ENCODE assay signal across 22 cellular contexts in genomic region chr16:3554351-3554928, GRCh38. TPM values are rescaled to one million over a fixed set of nuclear protein-coding genes. Genes with fewer than 3 reads are reported as not detected.
DNase-seq lines count a peak whose midpoint lies in the region; ATAC-seq and TF ChIP-seq lines count a peak whose summit lies in the region.
"Had no signal": no experiment of that assay in that cellular context is flagged by ENCODE, and none has a peak within 500 bp of the region (broad histone marks: within the 10 kb centered on the region; RNA-seq: fewer than 3 reads in every experiment).

No MANE protein-coding gene starts in this region.

- intact Hi-C loops in naive thymus-derived CD4-positive, alpha-beta T cell (cut with micrococcal nuclease) = no loop called here

- CTCF ChIA-PET in naive thymus-derived CD4-positive, alpha-beta T cell (lab: Charles Lee) = no interaction called here

- H3K4me1 ChIP-seq in DOHH2 (ENCODE audit: control insufficient read depth, low read length) (peaks cover 32% of the 10 kb centered on the region), HUES48 (ENCODE audit: control insufficient read depth, insufficient read depth, low read length) (peaks cover 17% of the 10 kb centered on the region)
- H3K4me1 ChIP-seq in naive thymus-derived CD4-positive, alpha-beta T cell (ENCODE audit: control insufficient read depth in 2 of 2, insufficient read depth in 2 of 2, low read length in 2 of 2) = no peaks in the 10 kb centered on the region

- no peak overlapping the region for H3K4me3 ChIP-seq in DOHH2 (ENCODE audit: low read length)
- H3K4me3 ChIP-seq in HUES48 (ENCODE audit: low read depth, low read length) = no peak overlapping the region
- H3K4me3 ChIP-seq in naive thymus-derived CD4-positive, alpha-beta T cell (ENCODE audit: low read length) = no peak overlapping the region
- H3K4me3 ChIP-seq: BLaER1 treated with 17β-estradiol and CSF1 and Interleukin-3, amounts not matched to agents 10 nM and 100 nM; HAP-1; SK-N-MC had no signal

- H3F3A ChIP-seq in DOHH2 (ENCODE audit: control insufficient read depth, insufficient read depth) = peaks cover 11% of the 10 kb centered on the region

- H3K27ac ChIP-seq in DOHH2 (ENCODE audit: low read depth, low read length) = peak overlapping the region; percentile 74
- peak overlapping the region; percentile 83 for H3K27ac ChIP-seq in HUES48 (ENCODE audit: low read depth, low read length)
- peak overlapping the region; percentile 39 for H3K27ac ChIP-seq in naive thymus-derived CD4-positive, alpha-beta T cell (ENCODE audit: low read depth, low read length)
- H3K27ac ChIP-seq: BLaER1 treated with 17β-estradiol and CSF1 and Interleukin-3, amounts not matched to agents 10 nM and 100 nM; SK-N-MC had no signal

- H3K9ac ChIP-seq in HUES48 (ENCODE audit: low read depth, low read length) = no peak overlapping the region
- H3K9ac ChIP-seq: BLaER1 treated with 17β-estradiol and CSF1 and Interleukin-3, amounts not matched to agents 10 nM and 100 nM had no signal

- H3K4me3 Mint-ChIP-seq in central memory CD8-positive, alpha-beta T cell = no peak overlapping the region
- H3K4me3 Mint-ChIP-seq in naive thymus-derived CD4-positive, alpha-beta T cell = no peak overlapping the region

- POLR2A ChIA-PET in naive thymus-derived CD4-positive, alpha-beta T cell (lab: Charles Lee) = no interaction called here

- H3K36me3 ChIP-seq in DOHH2 (ENCODE audit: control insufficient read depth, low read length) (peaks cover 84% of the 10 kb centered on the region), HUES48 (ENCODE audit: control insufficient read depth, insufficient read depth, low read length) (no peaks in the 10 kb centered on the region)
- H3K36me3 ChIP-seq in naive thymus-derived CD4-positive, alpha-beta T cell (ENCODE audit: control insufficient read depth in 2 of 3, insufficient read depth in 3 of 3, low read length in 3 of 3) = peaks cover 35 to 92% (median 47%) of the 10 kb centered on the region in 3 experiments
- H3K36me3 ChIP-seq: HAP-1 had no signal

- H3K9me2 ChIP-seq in DOHH2 (replicated peaks; ENCODE audit: control insufficient read depth, low read length) = no peaks in the 10 kb centered on the region; the same call in 1 of the 2 replicates

- no peak for TF ChIP-seq CTCF in DOHH2 (IDR thresholded peaks at IDR 0.05; ENCODE audit: low read depth, low read length, poor library complexity, severe bottlenecking)

- H3K36me3 Mint-ChIP-seq in central memory CD8-positive, alpha-beta T cell (ENCODE audit: insufficient read depth) = peaks cover 78% of the 10 kb centered on the region
- peaks cover 25 to 53% (median 31%) of the 10 kb centered on the region in 5 donors for H3K36me3 Mint-ChIP-seq in naive thymus-derived CD4-positive, alpha-beta T cell

- H3K27me3 ChIP-seq in DOHH2 (ENCODE audit: control insufficient read depth, low read length) (no peaks in the 10 kb centered on the region), HUES48 (ENCODE audit: control insufficient read depth, insufficient read depth, low read length) (0 out of 2 replicates have a peak, but pooled peaks cover 6% of the 10 kb centered on the region)
- no peaks in the 10 kb centered on the region for H3K27me3 ChIP-seq in naive thymus-derived CD4-positive, alpha-beta T cell (ENCODE audit: control insufficient read depth in 2 of 2, insufficient read depth in 2 of 2, low read length in 2 of 2)
- H3K27me3 ChIP-seq: BLaER1 treated with 17β-estradiol and CSF1 and Interleukin-3, amounts not matched to agents 10 nM and 100 nM had no signal

- no peaks in the 10 kb centered on the region for H3K9me3 ChIP-seq in DOHH2 (ENCODE audit: control insufficient read depth, insufficient read depth, low read length)
- no peaks in the 10 kb centered on the region for H3K9me3 ChIP-seq in HUES48 (ENCODE audit: control insufficient read depth, insufficient read depth, low read length)
- H3K9me3 ChIP-seq in naive thymus-derived CD4-positive, alpha-beta T cell (ENCODE audit: control insufficient read depth in 2 of 3, low read length in 3 of 3) = no peaks in the 10 kb centered on the region
- H3K9me3 ChIP-seq: HAP-1 had no signal

- no peaks in the 10 kb centered on the region for H3K9me3 Mint-ChIP-seq in central memory CD8-positive, alpha-beta T cell
- peaks cover 0 to 7% (median 0%) of the 10 kb centered on the region in 11 donors for H3K9me3 Mint-ChIP-seq in naive thymus-derived CD4-positive, alpha-beta T cell

- peak overlapping the region; percentile 63 for H3K27ac Mint-ChIP-seq in central memory CD8-positive, alpha-beta T cell (ENCODE audit: low read depth)
- H3K27ac Mint-ChIP-seq in naive thymus-derived CD4-positive, alpha-beta T cell = peak overlapping the region in 3 of 9 donors; percentile 31 to 67 (median 62)

- no peaks in the 10 kb centered on the region for H4K20me1 ChIP-seq in DOHH2 (ENCODE audit: control insufficient read depth, insufficient read depth, low read depth, low read length)

- DNase-seq in central memory CD8-positive, alpha-beta T cell (ENCODE audit: low spot score in 2 of 2) = no peak
- no peak for DNase-seq in naive thymus-derived CD4-positive, alpha-beta T cell
- DNase-seq in T-helper 9 cell (no peak), NCI-H1436 treated with DMSO at 0.1 percent for 48 hours (lab: John Stamatoyannopoulos, UW) (no peak), NCI-H2107 (lab: John Stamatoyannopoulos, UW) (no peak)
- DNase-seq: DMS79; Karpas-422; NCI-H1417 treated with DMSO at 0.1 percent for 48 hours; NCI-H2029; NK-92 treated with Interleukin-12 subunit alpha and Interleukin-12 subunit beta, amount 100 ng/mL, for 24 hours; OCI-M1; Right ventricle myocardium superior had no signal

- no peaks in the 10 kb centered on the region for H3K27me3 Mint-ChIP-seq in central memory CD8-positive, alpha-beta T cell
- no peaks in the 10 kb centered on the region for H3K27me3 Mint-ChIP-seq in naive thymus-derived CD4-positive, alpha-beta T cell
- H3K27me3 Mint-ChIP-seq: IgD-negative memory B cell had no signal

- ATAC-seq in central memory CD8-positive, alpha-beta T cell (replicated peaks; ENCODE audit: extremely low read depth, poor library complexity, severe bottlenecking) = no peak
- ATAC-seq in naive thymus-derived CD4-positive, alpha-beta T cell = no peak

- 0 out of 2 replicates have a peak overlapping the region, but pooled peaks have one; percentile 46 for H3K4me2 ChIP-seq in DOHH2 (ENCODE audit: low read length)

- H3K79me2 ChIP-seq in DOHH2 (ENCODE audit: control insufficient read depth, low read length) = no peaks in the 10 kb centered on the region

- no peaks in the 10 kb centered on the region for H3K4me1 Mint-ChIP-seq in central memory CD8-positive, alpha-beta T cell
- peaks cover 3 to 16% (median 8%) of the 10 kb centered on the region in 7 donors for H3K4me1 Mint-ChIP-seq in naive thymus-derived CD4-positive, alpha-beta T cell

RNA-seq across cellular contexts. Expression of gene NLRC3, which starts 22.8 kb away (rescaled TPM):
- 10 to 100 TPM; 64.1 to 91.3 (median 87.3) TPM for total RNA-seq in naive thymus-derived CD4-positive, alpha-beta T cell
- 10 to 100 TPM; 22.2 to 40.1 TPM for polyA plus RNA-seq in naive thymus-derived CD4-positive, alpha-beta T cell
- total RNA-seq: G401, HT-29, MCF 10A, NCI-H460 had no signal

RNA-seq across cellular contexts. Expression of gene CLUAP1, which starts 53.6 kb away (rescaled TPM):
- 10 to 100 TPM; 16.9 to 33.2 (median 28.0) TPM for total RNA-seq in naive thymus-derived CD4-positive, alpha-beta T cell
- 10 to 100 TPM; 31.5 to 44.2 TPM for polyA plus RNA-seq in naive thymus-derived CD4-positive, alpha-beta T cell

RNA-seq across cellular contexts. Expression of gene SLX4, which starts 57.0 kb away (rescaled TPM):
- total RNA-seq in naive thymus-derived CD4-positive, alpha-beta T cell = 10 to 100 TPM in 1 of 5 experiments, 1 to 10 TPM in 4; 7.1 to 12.5 (median 8.5) TPM
- 1 to 10 TPM in 1 of 2 donors, under 1 TPM in 1; 0.89 to 1.2 TPM for polyA plus RNA-seq in naive thymus-derived CD4-positive, alpha-beta T cell

RNA-seq across cellular contexts. Expression of gene C16orf90, which starts 59.2 kb away (rescaled TPM):
- not detected for total RNA-seq in naive thymus-derived CD4-positive, alpha-beta T cell
- not detected for polyA plus RNA-seq in naive thymus-derived CD4-positive, alpha-beta T cell
- total RNA-seq: G401, HT-29, MCF 10A, NCI-H460, Right ventricle myocardium superior had no signal
- polyA plus RNA-seq: IgD-negative memory B cell had no signal
